ENCODE assay signal across 9 cellular contexts in genomic region chr15:52261498-52262242, GRCh38. TPM values are rescaled to one million over a fixed set of nuclear protein-coding genes. Genes with fewer than 3 reads are reported as not detected.
A peak's percentile ranks its signal among the peaks of the same experiment; 100 is the strongest.
DNase-seq lines count a peak whose midpoint lies in the region; ATAC-seq and TF ChIP-seq lines count a peak whose summit lies in the region.
"Had no signal": no experiment of that assay in that cellular context is flagged by ENCODE, and none has a peak within 500 bp of the region (broad histone marks: within the 10 kb centered on the region; RNA-seq: fewer than 3 reads in every experiment).

No MANE protein-coding gene starts in this region.

- H3K4me1 Mint-ChIP-seq in stimulated activated naive CD8-positive, alpha-beta T cell treated with anti-CD3 and anti-CD28 coated beads, Interleukin-15, amount 100 ng/mL, for 72 hours = peaks cover 59% of the 10 kb centered on the region

- no peaks in the 10 kb centered on the region for H3K9me3 Mint-ChIP-seq in stimulated activated naive CD8-positive, alpha-beta T cell treated with anti-CD3 and anti-CD28 coated beads, Interleukin-15, amount 100 ng/mL, for 72 hours

- peak; percentile 22 for TF ChIP-seq CTCF in GM12865 (IDR thresholded peaks at IDR 0.05; ENCODE audit: insufficient read depth, low read depth, low read length, missing control alignments)

- peak overlapping the region; percentile 54 to 74 for H3K4me3 Mint-ChIP-seq in stimulated activated naive CD8-positive, alpha-beta T cell treated with anti-CD3 and anti-CD28 coated beads, Interleukin-15, amount 100 ng/mL, for 72 hours

- peak overlapping the region; percentile 96 for H3K27ac ChIP-seq in HUES64 (ENCODE audit: low read depth, low read length)
- no peak overlapping the region for H3K27ac ChIP-seq in effector memory CD4-positive, alpha-beta T cell (ENCODE audit: insufficient read depth, low read length, poor library complexity, severe bottlenecking)
- H3K27ac ChIP-seq: neutrophil had no signal

- WGBS in HUES64 = 8% methylated on average over 8 of the region's 8 CpGs

- peak overlapping the region; percentile 90 to 95 for H3K27ac Mint-ChIP-seq in stimulated activated naive CD8-positive, alpha-beta T cell treated with anti-CD3 and anti-CD28 coated beads, Interleukin-15, amount 100 ng/mL, for 72 hours

- H3K27me3 Mint-ChIP-seq in stimulated activated naive CD8-positive, alpha-beta T cell treated with anti-CD3 and anti-CD28 coated beads, Interleukin-15, amount 100 ng/mL, for 72 hours = no peaks in the 10 kb centered on the region

- H3K4me3 ChIP-seq in GM12865 (ENCODE audit: low read depth, low read length) (no peak overlapping the region), HUES64 (ENCODE audit: low read length) (no peak overlapping the region)
- peak overlapping the region; percentile 12 for H3K4me3 ChIP-seq in effector memory CD4-positive, alpha-beta T cell (ENCODE audit: insufficient read depth, low read depth, low read length, poor library complexity, severe bottlenecking)

- H3K27me3 ChIP-seq in HUES64 (ENCODE audit: insufficient read depth, low read length) = no peaks in the 10 kb centered on the region
- H3K27me3 ChIP-seq in effector memory CD4-positive, alpha-beta T cell (replicated peaks; ENCODE audit: control insufficient read depth, insufficient read depth, low read length, poor library complexity, severe bottlenecking) = no peaks in the 10 kb centered on the region
- H3K27me3 ChIP-seq: neutrophil had no signal

- H3K9me3 ChIP-seq in HUES64 (ENCODE audit: insufficient read depth, low read depth, low read length) = no peaks in the 10 kb centered on the region
- no peaks in the 10 kb centered on the region for H3K9me3 ChIP-seq in effector memory CD4-positive, alpha-beta T cell (ENCODE audit: control insufficient read depth, low read length)
- H3K9me3 ChIP-seq: neutrophil had no signal

- H3K36me3 ChIP-seq in HUES64 (ENCODE audit: insufficient read depth, low read length) = peaks cover 21% of the 10 kb centered on the region
- no peaks in the 10 kb centered on the region for H3K36me3 ChIP-seq in effector memory CD4-positive, alpha-beta T cell (ENCODE audit: control insufficient read depth, insufficient read depth, low read length)
- H3K36me3 ChIP-seq: neutrophil had no signal

- ATAC-seq in GM21576 (IDR thresholded peaks at IDR 0.05; ENCODE audit: unreplicated experiment) = peak; percentile 98
- peak; percentile 100 for ATAC-seq in stimulated activated naive CD8-positive, alpha-beta T cell treated with anti-CD3 and anti-CD28 coated beads, Interleukin-15, amount 100 ng/mL, for 72 hours

- H3K9ac ChIP-seq in HUES64 (ENCODE audit: low read depth, low read length) = peak overlapping the region; percentile 65

- DNase-seq in GM12865 (ENCODE audit: low read depth) (peak; percentile 96), midbrain (lab: John Stamatoyannopoulos, UW) (peak; percentile 12), NCI-H2029 treated with DMSO at 0.1 percent for 48 hours (lab: John Stamatoyannopoulos, UW) (no peak)
- DNase-seq in activated CD4-positive, alpha-beta T cell treated with anti-CD3 and anti-CD28 coated beads for 48 hours = peak; percentile 81
- peak in 2 of 3 donors; percentile 6 to 27 for DNase-seq in effector memory CD4-positive, alpha-beta T cell
- DNase-seq in stimulated activated naive CD8-positive, alpha-beta T cell treated with anti-CD3 and anti-CD28 coated beads, Interleukin-15, amount 100 ng/mL, for 72 hours = peak; percentile 64 to 79

- H3K4me1 ChIP-seq in HUES64 (ENCODE audit: insufficient read depth, low read length) = peaks cover 41% of the 10 kb centered on the region
- peaks cover 19% of the 10 kb centered on the region for H3K4me1 ChIP-seq in effector memory CD4-positive, alpha-beta T cell (ENCODE audit: control insufficient read depth, insufficient read depth, low read length, poor library complexity, severe bottlenecking)

RNA-seq across cellular contexts. Expression of gene MYO5C, which starts 33.9 kb away (rescaled TPM):
- 9.7 TPM for polyA plus RNA-seq in HUES64 (2013, experiment 1 of 2)
- 8.1 TPM for polyA plus RNA-seq in HUES64 (2013, experiment 2 of 2)
